Comparison of ENCODE assay signal across 37 cellular contexts in genomic region chr2:159192519-159192918, GRCh38.
"Had no signal": no experiment of that assay in that cellular context is flagged by ENCODE, and none has a peak within 500 bp of the region (broad histone marks: within the 10 kb centered on the region; RNA-seq: fewer than 3 reads in every experiment).

No MANE protein-coding gene starts in this region.

- ATAC-seq: activated CD8-positive, alpha-beta memory T cell treated with anti-CD3 and anti-CD28 coated beads, Interleukin-2, amount 10 ng/mL, durations not matched to agents 7 days and 5 days; activated CD8-positive, alpha-beta T cell treated with anti-CD3 and anti-CD28 coated beads, Interleukin-2, amount 10 ng/mL, durations not matched to agents 7 days and 5 days; activated naive CD8-positive, alpha-beta T cell treated with anti-CD3 and anti-CD28 coated beads, Interleukin-2, amount 50 U/mL, for 24 hours had no signal

- H3K4me1 ChIP-seq: ascending aorta had no signal

- H3K4me1 Mint-ChIP-seq: activated B cell treated with CpG ODN at 0.5 μM for 24 hours; activated CD4-positive, alpha-beta memory T cell treated with anti-CD3 and anti-CD28 coated beads, Interleukin-2, amount 10 ng/mL, durations not matched to agents 7 days and 5 days; activated CD4-positive, alpha-beta T cell treated with anti-CD3 and anti-CD28 coated beads, Interleukin-2, amount 10 ng/mL, durations not matched to agents 24 days and 14 days; activated CD8-positive, alpha-beta memory T cell treated with anti-CD3 and anti-CD28 coated beads, Interleukin-2, amount 10 ng/mL, durations not matched to agents 7 days and 5 days; activated naive CD4-positive, alpha-beta T cell treated with anti-CD3 and anti-CD28 coated beads, Interleukin-2, amount 10 ng/mL, durations not matched to agents 7 days and 5 days; activated naive CD4-positive, alpha-beta T cell treated with anti-CD3 and anti-CD28 coated beads, Interleukin-2, amount 50 U/mL, for 24 hours; activated naive CD8-positive, alpha-beta T cell treated with anti-CD3 and anti-CD28 coated beads, Interleukin-2, amount 10 ng/mL, durations not matched to agents 7 days and 5 days; activated naive CD8-positive, alpha-beta T cell treated with anti-CD3 and anti-CD28 coated beads, Interleukin-2, amount 50 U/mL, for 24 hours; central memory CD8-positive, alpha-beta T cell had no signal

- H3K36me3 Mint-ChIP-seq: activated CD8-positive, alpha-beta memory T cell treated with anti-CD3 and anti-CD28 coated beads, Interleukin-2, amount 10 ng/mL, durations not matched to agents 7 days and 5 days; activated naive CD4-positive, alpha-beta T cell treated with anti-CD3 and anti-CD28 coated beads, Interleukin-2, amount 10 ng/mL, durations not matched to agents 7 days and 5 days; activated naive CD4-positive, alpha-beta T cell treated with anti-CD3 and anti-CD28 coated beads, Interleukin-2, amount 50 U/mL, for 24 hours; activated naive CD8-positive, alpha-beta T cell treated with anti-CD3 and anti-CD28 coated beads, Interleukin-2, amount 10 ng/mL, durations not matched to agents 7 days and 5 days; brain had no signal

- H3K9me3 ChIP-seq: ascending aorta had no signal

- H3K4me3 ChIP-seq: ascending aorta, cardiac muscle cell had no signal

- H3K4me3 Mint-ChIP-seq: activated B cell treated with CpG ODN at 0.5 μM for 24 hours; activated CD4-positive, alpha-beta memory T cell treated with anti-CD3 and anti-CD28 coated beads, Interleukin-2, amount 10 ng/mL, durations not matched to agents 7 days and 5 days; activated CD4-positive, alpha-beta T cell treated with anti-CD3 and anti-CD28 coated beads, Interleukin-2, amount 10 ng/mL, durations not matched to agents 24 days and 14 days; activated CD8-positive, alpha-beta memory T cell treated with anti-CD3 and anti-CD28 coated beads, Interleukin-2, amount 10 ng/mL, durations not matched to agents 7 days and 5 days; activated CD8-positive, alpha-beta T cell treated with anti-CD3 and anti-CD28 coated beads, Interleukin-2, amount 10 ng/mL, durations not matched to agents 7 days and 5 days; activated naive CD4-positive, alpha-beta T cell treated with anti-CD3 and anti-CD28 coated beads, Interleukin-2, amount 10 ng/mL, durations not matched to agents 7 days and 5 days; activated naive CD4-positive, alpha-beta T cell treated with anti-CD3 and anti-CD28 coated beads, Interleukin-2, amount 50 U/mL, for 24 hours; activated naive CD8-positive, alpha-beta T cell; activated naive CD8-positive, alpha-beta T cell treated with anti-CD3 and anti-CD28 coated beads, Interleukin-2, amount 10 ng/mL, durations not matched to agents 7 days and 5 days; activated naive CD8-positive, alpha-beta T cell treated with anti-CD3 and anti-CD28 coated beads, Interleukin-2, amount 50 U/mL, for 24 hours; activated T-cell treated with anti-CD3 and anti-CD28 coated beads, Interleukin-2, amount 50 U/mL, for 24 hours; brain; central memory CD8-positive, alpha-beta T cell; T-helper 1 cell treated with Interleukin-12 subunit alpha and Interleukin-12 subunit beta and Interleukin-4 antibody, amounts not matched to agents 30 μg/mL and 1 μg/mL, for 36 hours; T-helper 2 cell treated with Interferon-gamma antibody and Interleukin-4, amounts not matched to agents 5 μg/mL and 100 μg/mL, for 36 hours had no signal

- H3K27ac Mint-ChIP-seq: activated B cell treated with CpG ODN at 0.5 μM for 24 hours; activated CD4-positive, alpha-beta memory T cell treated with anti-CD3 and anti-CD28 coated beads, Interleukin-2, amount 10 ng/mL, durations not matched to agents 7 days and 5 days; activated CD4-positive, alpha-beta T cell treated with anti-CD3 and anti-CD28 coated beads, Interleukin-2, amount 10 ng/mL, durations not matched to agents 24 days and 14 days; activated CD8-positive, alpha-beta memory T cell treated with anti-CD3 and anti-CD28 coated beads, Interleukin-2, amount 10 ng/mL, durations not matched to agents 7 days and 5 days; activated CD8-positive, alpha-beta T cell treated with anti-CD3 and anti-CD28 coated beads, Interleukin-2, amount 10 ng/mL, durations not matched to agents 7 days and 5 days; activated naive CD4-positive, alpha-beta T cell treated with anti-CD3 and anti-CD28 coated beads, Interleukin-2, amount 10 ng/mL, durations not matched to agents 7 days and 5 days; activated naive CD4-positive, alpha-beta T cell treated with anti-CD3 and anti-CD28 coated beads, Interleukin-2, amount 50 U/mL, for 24 hours; activated naive CD8-positive, alpha-beta T cell; activated naive CD8-positive, alpha-beta T cell treated with anti-CD3 and anti-CD28 coated beads, Interleukin-2, amount 10 ng/mL, durations not matched to agents 7 days and 5 days; activated naive CD8-positive, alpha-beta T cell treated with anti-CD3 and anti-CD28 coated beads, Interleukin-2, amount 50 U/mL, for 24 hours; activated T-cell treated with anti-CD3 and anti-CD28 coated beads, Interleukin-2, amount 50 U/mL, for 24 hours; activated T-helper 2 cell treated with anti-CD3 and anti-CD28 coated beads, Interferon-gamma antibody, Interleukin-2, Interleukin-4, amounts not matched to agents 10 μg/mL and 5 μg/mL and 100 μg/mL, durations not matched to agents 14 hours and 24 hours and 36 hours; brain; T-helper 1 cell treated with Interleukin-12 subunit alpha and Interleukin-12 subunit beta and Interleukin-4 antibody, amounts not matched to agents 30 μg/mL and 1 μg/mL, for 36 hours; T-helper 2 cell treated with Interferon-gamma antibody and Interleukin-4, amounts not matched to agents 5 μg/mL and 100 μg/mL, for 36 hours had no signal

- H3K9me3 Mint-ChIP-seq: activated B cell treated with CpG ODN at 0.5 μM for 24 hours; activated CD4-positive, alpha-beta memory T cell treated with anti-CD3 and anti-CD28 coated beads, Interleukin-2, amount 10 ng/mL, durations not matched to agents 7 days and 5 days; activated CD4-positive, alpha-beta T cell treated with anti-CD3 and anti-CD28 coated beads, Interleukin-2, amount 10 ng/mL, durations not matched to agents 24 days and 14 days; activated naive CD4-positive, alpha-beta T cell treated with anti-CD3 and anti-CD28 coated beads, Interleukin-2, amount 10 ng/mL, durations not matched to agents 7 days and 5 days; activated naive CD4-positive, alpha-beta T cell treated with anti-CD3 and anti-CD28 coated beads, Interleukin-2, amount 50 U/mL, for 24 hours; activated naive CD8-positive, alpha-beta T cell treated with anti-CD3 and anti-CD28 coated beads, Interleukin-2, amount 10 ng/mL, durations not matched to agents 7 days and 5 days; activated naive CD8-positive, alpha-beta T cell treated with anti-CD3 and anti-CD28 coated beads, Interleukin-2, amount 50 U/mL, for 24 hours; activated T-cell treated with anti-CD3 and anti-CD28 coated beads, Interleukin-2, amount 50 U/mL, for 24 hours; activated T-helper 2 cell treated with anti-CD3 and anti-CD28 coated beads, Interferon-gamma antibody, Interleukin-2, Interleukin-4, amounts not matched to agents 10 μg/mL and 5 μg/mL and 100 μg/mL, durations not matched to agents 14 hours and 24 hours and 36 hours; brain; central memory CD8-positive, alpha-beta T cell; T-helper 1 cell treated with Interleukin-12 subunit alpha and Interleukin-12 subunit beta and Interleukin-4 antibody, amounts not matched to agents 30 μg/mL and 1 μg/mL, for 36 hours; T-helper 2 cell treated with Interferon-gamma antibody and Interleukin-4, amounts not matched to agents 5 μg/mL and 100 μg/mL, for 36 hours had no signal

- H3K27ac ChIP-seq: ascending aorta, cardiac muscle cell, VCaP had no signal

- H3K27me3 ChIP-seq: ascending aorta, cardiac muscle cell had no signal

- H3K27me3 Mint-ChIP-seq: activated B cell treated with CpG ODN at 0.5 μM for 24 hours; activated CD4-positive, alpha-beta memory T cell treated with anti-CD3 and anti-CD28 coated beads, Interleukin-2, amount 10 ng/mL, durations not matched to agents 7 days and 5 days; activated CD4-positive, alpha-beta T cell treated with anti-CD3 and anti-CD28 coated beads, Interleukin-2, amount 10 ng/mL, durations not matched to agents 24 days and 14 days; activated naive CD4-positive, alpha-beta T cell treated with anti-CD3 and anti-CD28 coated beads, Interleukin-2, amount 50 U/mL, for 24 hours; activated naive CD8-positive, alpha-beta T cell; activated naive CD8-positive, alpha-beta T cell treated with anti-CD3 and anti-CD28 coated beads, Interleukin-2, amount 10 ng/mL, durations not matched to agents 7 days and 5 days; activated naive CD8-positive, alpha-beta T cell treated with anti-CD3 and anti-CD28 coated beads, Interleukin-2, amount 50 U/mL, for 24 hours; activated T-cell treated with anti-CD3 and anti-CD28 coated beads, Interleukin-2, amount 50 U/mL, for 24 hours; brain; central memory CD8-positive, alpha-beta T cell had no signal

- FAIRE-seq: bronchial epithelial cell, TTC549 had no signal

- DNase-seq: activated B cell treated with CpG ODN at 0.5 μM for 24 hours; activated CD4-positive, alpha-beta memory T cell treated with anti-CD3 and anti-CD28 coated beads, Interleukin-2, amount 10 ng/mL, durations not matched to agents 7 days and 5 days; activated CD4-positive, alpha-beta T cell treated with anti-CD3 and anti-CD28 coated beads for 4 hours; activated CD4-positive, alpha-beta T cell treated with anti-CD3 and anti-CD28 coated beads, Interleukin-2, amount 10 ng/mL, durations not matched to agents 24 days and 14 days; activated CD4-positive, alpha-beta T cell treated with anti-CD3 and anti-CD28 coated beads, Interleukin-2, amount 50 U/mL, for 48 hours; activated CD4-positive, CD25-positive, alpha-beta regulatory T cell treated with anti-CD3 and anti-CD28 coated beads, Interleukin-2, amount 50 U/mL, for 72 hours; activated CD8-positive, alpha-beta memory T cell treated with anti-CD3 and anti-CD28 coated beads for 24 hours; activated CD8-positive, alpha-beta memory T cell treated with anti-CD3 and anti-CD28 coated beads, Interleukin-2, amount 10 ng/mL, durations not matched to agents 7 days and 5 days; activated CD8-positive, alpha-beta memory T cell treated with anti-CD3 and anti-CD28 coated beads, Interleukin-2, amount 50 U/mL, for 48 hours; activated CD8-positive, alpha-beta T cell treated with anti-CD3 and anti-CD28 coated beads, Interleukin-2, amount 10 ng/mL, durations not matched to agents 7 days and 5 days; activated effector memory CD4-positive, alpha-beta T cell treated with Interleukin-2 at 50 U/mL for 16 hours; activated gamma-delta T cell; activated naive CD4-positive, alpha-beta T cell treated with anti-CD3 and anti-CD28 coated beads, Interleukin-2, amount 10 ng/mL, durations not matched to agents 7 days and 5 days; activated naive CD4-positive, alpha-beta T cell treated with Interleukin-2 at 50 U/mL for 16 hours; activated naive CD8-positive, alpha-beta T cell treated with anti-CD3 and anti-CD28 coated beads, Interleukin-2, amount 10 ng/mL, durations not matched to agents 7 days and 5 days; activated naive CD8-positive, alpha-beta T cell treated with anti-CD3 and anti-CD28 coated beads, Interleukin-2, amount 50 U/mL, for 24 hours; activated T-cell treated with anti-CD3 and anti-CD28 coated beads, Interleukin-2, amount 50 U/mL, for 24 hours; activated T-cell treated with anti-CD3 and anti-CD28 coated beads, Interleukin-2, amount 50 U/mL, for 48 hours; amygdala; anterior cingulate cortex; caudate nucleus; cerebellar nuclear complex; T-helper 1 cell; T-helper 2 cell; T-helper 9 cell had no signal
